ENCODE assay signal across 1 cellular context in genomic region chr1:28088168-28088961, GRCh38.
TF ChIP-seq lines count a peak whose summit lies in the region.

Gene EYA3 (minus strand): TSS chr1:28088610. CDS start chr1:28058026, 30,584 bp downstream.

TF ChIP-seq in K562, 482 proteins besides CTCF, POLR2A, EP300 and RAD21 (continued from another document and continues in another):
- TF ChIP-seq TFE3 (CRISPR knock-in tag; IDR thresholded peaks at IDR 0.05): no peak
- no peak for TF ChIP-seq HMG20B (CRISPR knock-in tag; IDR thresholded peaks at IDR 0.05)
- peak; percentile 77; the same call in 1 of the 2 replicates for TF ChIP-seq MTA3 (IDR thresholded peaks at IDR 0.05; ENCODE audit: borderline replicate concordance)
- no peak; the same call in 1 of the 2 replicates for TF ChIP-seq VEZF1 (CRISPR knock-in tag; IDR thresholded peaks at IDR 0.05)
- 0 out of 2 replicates have a peak, but pooled peaks have one; percentile 37 for TF ChIP-seq POLR2AphosphoS2 (IDR thresholded peaks at IDR 0.05; ENCODE audit: low read length)
- no peak for TF ChIP-seq CCAR2 (IDR thresholded peaks at IDR 0.05; ENCODE audit: low read depth, low read length)
- peak in 1 of 2 experiments; percentile 76; a peak in 1 of 3 replicates for TF ChIP-seq CBX3 (IDR thresholded peaks at IDR 0.05; ENCODE audit: borderline replicate concordance in 1 of 2, low read length in 2 of 2)
- peak; percentile 73; the same call in 1 of the 2 replicates for TF ChIP-seq HOXB6 (CRISPR knock-in tag; IDR thresholded peaks at IDR 0.05; ENCODE audit: borderline replicate concordance)
- peak; percentile 88 for TF ChIP-seq DIDO1 (tag; IDR thresholded peaks at IDR 0.05; ENCODE audit: low read depth)
- TF ChIP-seq SMARCA5 (IDR thresholded peaks at IDR 0.05): peak; percentile 87
- no peak for TF ChIP-seq ZNF431 (CRISPR knock-in tag; IDR thresholded peaks at IDR 0.05)
- no peak for TF ChIP-seq RBM34 (IDR thresholded peaks at IDR 0.05; ENCODE audit: borderline replicate concordance, insufficient read depth, low read length)
- no peak for TF ChIP-seq ZNF175 (CRISPR knock-in tag; IDR thresholded peaks at IDR 0.05; ENCODE audit: low read depth)
- TF ChIP-seq TFAM (CRISPR knock-in tag; conservative IDR thresholded peaks at IDR 0.05): no peak
- peak; percentile 54; the same call in 1 of the 2 replicates for TF ChIP-seq HMGXB4 (CRISPR knock-in tag; IDR thresholded peaks at IDR 0.05)
- TF ChIP-seq ZBTB1 (CRISPR knock-in tag; IDR thresholded peaks at IDR 0.05; ENCODE audit: borderline replicate concordance, low read depth): 0 out of 2 replicates have a peak, but pooled peaks have one; percentile 64
- no peak for TF ChIP-seq ZNF592 (IDR thresholded peaks at IDR 0.05)
- TF ChIP-seq NR2C2 (CRISPR knock-in tag; IDR thresholded peaks at IDR 0.05): peak; percentile 99
- TF ChIP-seq NR2C2 (tag; IDR thresholded peaks at IDR 0.05): peak; percentile 100
- TF ChIP-seq ERF (CRISPR knock-in tag; IDR thresholded peaks at IDR 0.05): 0 out of 2 replicates have a peak, but pooled peaks have one; percentile 41
- TF ChIP-seq STAG1 (CRISPR knock-in tag; IDR thresholded peaks at IDR 0.05; ENCODE audit: borderline replicate concordance): no peak
- no peak for TF ChIP-seq COPS2 (conservative IDR thresholded peaks at IDR 0.05)
- TF ChIP-seq RNF2 (IDR thresholded peaks at IDR 0.05): no peak
- peak; percentile 80; the same call in 1 of the 2 replicates for TF ChIP-seq MIER1 (IDR thresholded peaks at IDR 0.05; ENCODE audit: low read depth)
- TF ChIP-seq MTA1 (IDR thresholded peaks at IDR 0.05; ENCODE audit: borderline replicate concordance): peak; percentile 76; the same call in 1 of the 2 replicates
- TF ChIP-seq MNT (conservative IDR thresholded peaks at IDR 0.05): peak; percentile 91 to 96
- peak; percentile 70 for TF ChIP-seq TOE1 (IDR thresholded peaks at IDR 0.05; ENCODE audit: borderline replicate concordance)
- no peak for TF ChIP-seq TOE1 (CRISPR knock-in tag; IDR thresholded peaks at IDR 0.05; ENCODE audit: borderline replicate concordance, low read depth)
- TF ChIP-seq MITF (IDR thresholded peaks at IDR 0.05): no peak
- peak; percentile 16; the same call in 1 of the 2 replicates for TF ChIP-seq ZFP91 (CRISPR knock-in tag; IDR thresholded peaks at IDR 0.05)
- TF ChIP-seq ZNF384 (IDR thresholded peaks at IDR 0.05; ENCODE audit: low read depth, low read length): no peak
- no peak for TF ChIP-seq PRPF4 (IDR thresholded peaks at IDR 0.05; ENCODE audit: insufficient read depth, low read depth, low read length, poor library complexity, severe bottlenecking)
- TF ChIP-seq ZBTB8A (IDR thresholded peaks at IDR 0.05; ENCODE audit: partially characterized antibody): no peak
- TF ChIP-seq ZNF253 (CRISPR knock-in tag; conservative IDR thresholded peaks at IDR 0.05): no peak
- no peak for TF ChIP-seq MBD1 (CRISPR knock-in tag; IDR thresholded peaks at IDR 0.05)
- no peak for TF ChIP-seq NCOA6 (IDR thresholded peaks at IDR 0.05)
- TF ChIP-seq ZNF165 (CRISPR knock-in tag; IDR thresholded peaks at IDR 0.05; ENCODE audit: borderline replicate concordance): 0 out of 2 replicates have a peak, but pooled peaks have one; percentile 11
- no peak for TF ChIP-seq POU5F1 (IDR thresholded peaks at IDR 0.05; ENCODE audit: borderline replicate concordance, low read depth, low read length, partially characterized antibody)
- TF ChIP-seq NFIC (IDR thresholded peaks at IDR 0.05): peak; percentile 35; the same call in 1 of the 2 replicates
- TF ChIP-seq ZNF217 (CRISPR knock-in tag; IDR thresholded peaks at IDR 0.05): no peak
- no peak for TF ChIP-seq XRCC4 (IDR thresholded peaks at IDR 0.05; ENCODE audit: extremely low read depth, insufficient read depth, insufficient read length)
- peak; percentile 93 for TF ChIP-seq RBBP5 (IDR thresholded peaks at IDR 0.05; ENCODE audit: borderline replicate concordance, insufficient read depth, low read length, poor library complexity, severe bottlenecking)
- peak; percentile 85 for TF ChIP-seq PHF20 (IDR thresholded peaks at IDR 0.05; ENCODE audit: partially characterized antibody)
- TF ChIP-seq ATF1 (CRISPR knock-in tag; IDR thresholded peaks at IDR 0.05): no peak
- TF ChIP-seq ATF1 (tag; IDR thresholded peaks at IDR 0.05): peak; percentile 73
- TF ChIP-seq ETV6 (IDR thresholded peaks at IDR 0.05; ENCODE audit: borderline replicate concordance in 1 of 2, low read depth in 2 of 2, low read length in 1 of 2): no peak
- TF ChIP-seq ETV6 (CRISPR knock-in tag; IDR thresholded peaks at IDR 0.05; ENCODE audit: borderline replicate concordance): 0 out of 2 replicates have a peak, but pooled peaks have one; percentile 54
- TF ChIP-seq DMBX1 (CRISPR knock-in tag; IDR thresholded peaks at IDR 0.05; ENCODE audit: borderline replicate concordance): 0 out of 2 replicates have a peak, but pooled peaks have one; percentile 20
- no peak for TF ChIP-seq HMG20A (CRISPR knock-in tag; conservative IDR thresholded peaks at IDR 0.05)
- TF ChIP-seq KLF1 (tag; IDR thresholded peaks at IDR 0.05): peak; percentile 81
- no peak for TF ChIP-seq ZNF23 (CRISPR knock-in tag; IDR thresholded peaks at IDR 0.05)
- TF ChIP-seq EHMT2 (IDR thresholded peaks at IDR 0.05): peak; percentile 64; the same call in 1 of the 2 replicates
- TF ChIP-seq KDM5B (IDR thresholded peaks at IDR 0.05; ENCODE audit: insufficient replicate concordance, low read depth, low read length): peak; percentile 89
